8 cellular contexts compared by ENCODE assay signal in genomic region chr2:99490088-99491065, GRCh38. TPM values are rescaled to one million over a fixed set of nuclear protein-coding genes. Genes with fewer than 3 reads are reported as not detected.
DNase-seq lines count a peak whose midpoint lies in the region; ATAC-seq and TF ChIP-seq lines count a peak whose summit lies in the region.

No MANE protein-coding gene starts in this region.

- peak overlapping the region; percentile 84 for H3K27ac ChIP-seq in RWPE2 (ENCODE audit: poor library complexity, severe bottlenecking)

- peak; percentile 80 for ATAC-seq in RWPE2 (ENCODE audit: low read depth)
- ATAC-seq in natural killer cell treated with Interleukin-12 subunit alpha and Interleukin-12 subunit beta and Interleukin-15 and Interleukin-18, amount 100 ng/mL, for 72 hours: peak; percentile 90 to 92

- H3K27me3 Mint-ChIP-seq in natural killer cell treated with Interleukin-12 subunit alpha and Interleukin-12 subunit beta and Interleukin-15 and Interleukin-18, amount 100 ng/mL, for 72 hours: peaks cover 13 to 17% of the 10 kb centered on the region in 2 donors

- H3K4me3 ChIP-seq in H7 (ENCODE audit: insufficient read depth, low read depth, low read length): peak overlapping the region; percentile 85
- peak overlapping the region; percentile 57 for H3K4me3 ChIP-seq in RWPE2 (ENCODE audit: severe bottlenecking)
- H3K4me3 ChIP-seq in fibroblast of the aortic adventitia (ENCODE audit: low read depth, low read length): peak overlapping the region; percentile 86

- peak; percentile 94 for TF ChIP-seq CTCF in RWPE2 (IDR thresholded peaks at IDR 0.05; ENCODE audit: poor library complexity, severe bottlenecking)
- TF ChIP-seq CTCF in fibroblast of the aortic adventitia (IDR thresholded peaks at IDR 0.05; ENCODE audit: insufficient read depth, low read length): peak; percentile 72

- H3K36me3 Mint-ChIP-seq in natural killer cell treated with Interleukin-12 subunit alpha and Interleukin-12 subunit beta and Interleukin-15 and Interleukin-18, amount 100 ng/mL, for 72 hours: peaks cover 7% of the 10 kb centered on the region

- no peaks in the 10 kb centered on the region for H3K9me3 Mint-ChIP-seq in natural killer cell treated with Interleukin-12 subunit alpha and Interleukin-12 subunit beta and Interleukin-15 and Interleukin-18, amount 100 ng/mL, for 72 hours

- H3K27ac Mint-ChIP-seq in natural killer cell treated with Interleukin-12 subunit alpha and Interleukin-12 subunit beta and Interleukin-15 and Interleukin-18, amount 100 ng/mL, for 72 hours: peak overlapping the region; percentile 76 to 84

- H3K4me1 ChIP-seq in RWPE2 (ENCODE audit: insufficient read depth, poor library complexity, severe bottlenecking): peaks cover 24% of the 10 kb centered on the region

- H3K36me3 ChIP-seq in H7 (replicated peaks; ENCODE audit: control insufficient read depth, insufficient read depth, low read length) (no peaks in the 10 kb centered on the region), RWPE2 (ENCODE audit: low read depth) (peaks cover 10% of the 10 kb centered on the region)

- H3K4me3 Mint-ChIP-seq in natural killer cell treated with Interleukin-12 subunit alpha and Interleukin-12 subunit beta and Interleukin-15 and Interleukin-18, amount 100 ng/mL, for 72 hours: peak overlapping the region; percentile 88

- H3K9me3 ChIP-seq in RWPE2 (ENCODE audit: severe bottlenecking): no peaks in the 10 kb centered on the region

- H3K27me3 ChIP-seq in H7 (ENCODE audit: control insufficient read depth, insufficient read depth, low read length) (no peaks in the 10 kb centered on the region), RWPE2 (ENCODE audit: insufficient read depth, poor library complexity, severe bottlenecking) (no peaks in the 10 kb centered on the region)

- peak; percentile 97 for DNase-seq in ELF-1 (ENCODE audit: low read depth, low spot score)
- DNase-seq in H7: peak; percentile 98
- peak; percentile 93 for DNase-seq in LoVo (ENCODE audit: low spot score)
- peak; percentile 89 for DNase-seq in RWPE2 (ENCODE audit: low spot score)
- peak; percentile 97 for DNase-seq in activated effector memory CD4-positive, alpha-beta T cell treated with anti-CD3 and anti-CD28 coated beads, Interleukin-2, amount 50 U/mL, for 16 hours
- peak; percentile 94 for DNase-seq in fibroblast of the aortic adventitia (ENCODE audit: low read depth)
- DNase-seq in natural killer cell treated with Interleukin-12 subunit alpha and Interleukin-12 subunit beta and Interleukin-15 and Interleukin-18, amount 100 ng/mL, for 72 hours (ENCODE audit: low spot score): peak; percentile 95
- DNase-seq in stimulated activated naive CD4-positive, alpha-beta T cell treated with Interleukin-2 at 50 U/mL for 16 hours (lab: John Stamatoyannopoulos, UW): peak; percentile 91

- H3K4me1 Mint-ChIP-seq in natural killer cell treated with Interleukin-12 subunit alpha and Interleukin-12 subunit beta and Interleukin-15 and Interleukin-18, amount 100 ng/mL, for 72 hours (ENCODE audit: low read depth in 2 of 2): peaks cover 21 to 31% of the 10 kb centered on the region in 2 donors

RNA-seq across cellular contexts. Expression of gene REV1, which starts 0.6 kb away (rescaled TPM):
- 21.1 and 31.9 TPM in 2 replicates for total RNA-seq in H7 (2014; rRNA removed; shearing (Covaris generic))
- 36.2 and 58.5 TPM in 2 replicates for total RNA-seq in fibroblast of the aortic adventitia (ENCODE audit: low replicate concordance)
- total RNA-seq in natural killer cell treated with Interleukin-12 subunit alpha and Interleukin-12 subunit beta and Interleukin-15 and Interleukin-18, amount 100 ng/mL, for 72 hours: 10 to 100 TPM; 26.7 to 59.5 TPM

Comparison
In these comparisons a context has a peak if more than half of its experiments do, and no peak if none do; other contexts are left out.
1. Peak in every context shown above with its lines: DNase-seq, ATAC-seq, H3K4me3 ChIP-seq and H3K27ac ChIP-seq.